Comparison of ENCODE assay signal across 1 cellular context in the genomic region with DNA sequence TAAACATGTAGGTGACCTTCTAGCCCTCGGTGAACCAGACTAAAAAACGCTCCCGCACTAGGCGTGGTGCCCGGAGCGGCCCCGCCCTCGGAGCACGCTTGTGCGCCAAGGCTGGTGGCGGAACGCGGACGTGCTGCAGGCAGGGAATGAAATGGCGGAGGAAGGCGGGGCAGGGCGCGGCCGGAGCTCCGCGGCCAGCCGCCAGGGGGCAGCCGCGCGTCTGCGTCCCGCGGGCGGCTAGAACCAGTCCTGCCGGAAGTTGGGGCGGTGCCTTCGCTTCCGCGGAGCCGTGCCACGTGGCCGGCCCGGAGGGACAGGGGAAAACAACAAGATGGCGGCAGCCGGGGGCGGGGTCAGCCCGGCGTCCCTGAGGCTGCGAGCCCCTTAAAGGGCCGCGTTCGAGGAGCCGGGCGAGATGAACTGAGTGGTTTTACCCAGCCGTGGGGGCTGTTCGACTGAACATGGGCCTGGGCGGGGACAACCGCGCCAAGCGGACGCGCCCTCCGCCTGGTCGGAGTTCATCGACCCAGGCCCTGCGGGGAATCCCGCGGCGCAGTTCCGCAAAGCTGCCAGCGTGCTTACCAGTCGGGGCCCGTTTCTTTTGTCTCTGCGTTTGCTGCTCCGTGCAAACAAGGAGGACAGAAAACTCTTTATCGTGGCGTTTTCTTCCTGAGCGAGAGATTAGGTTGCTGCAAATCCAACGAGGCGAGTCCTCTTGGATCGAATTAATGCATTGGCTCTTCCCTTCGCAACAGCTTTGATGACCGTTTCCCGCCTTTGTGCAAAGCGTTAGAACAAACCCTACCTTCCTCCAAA.
TF ChIP-seq lines count a peak whose summit lies in the region.

No MANE protein-coding gene starts in this region.

TF ChIP-seq in HepG2, 621 proteins besides CTCF, POLR2A, EP300 and RAD21 (continued from another document and continues in another):
- TF ChIP-seq ZKSCAN8 (CRISPR knock-in tag; IDR thresholded peaks at IDR 0.05; ENCODE audit: borderline replicate concordance) (peak; percentile 62; the same call in 1 of the 2 replicates), ZNF383 (CRISPR knock-in tag; IDR thresholded peaks at IDR 0.05; ENCODE audit: borderline replicate concordance) (peak; percentile 70), XRCC5 (optimal IDR thresholded peaks at IDR 0.05; ENCODE audit: low read length) (peak; percentile 94), KDM5A (IDR thresholded peaks at IDR 0.05; ENCODE audit: borderline replicate concordance, low read length) (no peak), PCBP1 (IDR thresholded peaks at IDR 0.05; ENCODE audit: borderline replicate concordance, low read depth, low read length) (no peak; the same call in 1 of the 2 replicates), TBL1XR1 (IDR thresholded peaks at IDR 0.05; ENCODE audit: borderline replicate concordance, low read length, partially characterized antibody) (no peak), NCOA5 (CRISPR knock-in tag; IDR thresholded peaks at IDR 0.05) (no peak), RORA (CRISPR knock-in tag; IDR thresholded peaks at IDR 0.05) (no peak), KLF15 (CRISPR knock-in tag; IDR thresholded peaks at IDR 0.05; ENCODE audit: borderline replicate concordance) (peak; percentile 76; the same call in 1 of the 2 replicates), ZNF101 (CRISPR knock-in tag; IDR thresholded peaks at IDR 0.05; ENCODE audit: borderline replicate concordance, low read depth) (peak; percentile 55; the same call in 1 of the 2 replicates), IRF2 (CRISPR knock-in tag; IDR thresholded peaks at IDR 0.05) (peak; percentile 89; the same call in 1 of the 2 replicates), CREB1 (IDR thresholded peaks at IDR 0.05) (no peak), CREB1 (CRISPR knock-in tag; IDR thresholded peaks at IDR 0.05) (peak; percentile 44; the same call in 1 of the 2 replicates), HDAC6 (IDR thresholded peaks at IDR 0.05; ENCODE audit: low read depth, low read length) (no peak), CEBPG (CRISPR knock-in tag; IDR thresholded peaks at IDR 0.05) (no peak; the same call in 1 of the 2 replicates), CENPT (CRISPR knock-in tag; IDR thresholded peaks at IDR 0.05; ENCODE audit: low read depth) (no peak), MTF2 (CRISPR knock-in tag; IDR thresholded peaks at IDR 0.05; ENCODE audit: borderline replicate concordance) (peak; percentile 95), SNAI1 (CRISPR knock-in tag; IDR thresholded peaks at IDR 0.05; ENCODE audit: borderline replicate concordance) (peak; percentile 58; the same call in 1 of the 2 replicates), GABPB1 (CRISPR knock-in tag; IDR thresholded peaks at IDR 0.05) (peak; percentile 96), MZF1 (CRISPR knock-in tag; IDR thresholded peaks at IDR 0.05; ENCODE audit: borderline replicate concordance) (no peak), PAX8 (CRISPR knock-in tag; IDR thresholded peaks at IDR 0.05; ENCODE audit: borderline replicate concordance) (0 out of 2 replicates have a peak, but pooled peaks have one; percentile 28), ZZZ3 (CRISPR knock-in tag; IDR thresholded peaks at IDR 0.05; ENCODE audit: borderline replicate concordance) (0 out of 2 replicates have a peak, but pooled peaks have one; percentile 54), REL (CRISPR knock-in tag; conservative IDR thresholded peaks at IDR 0.05) (0 out of 2 replicates have a peak, but pooled peaks have one; percentile 38), PRPF4 (IDR thresholded peaks at IDR 0.05; ENCODE audit: low read depth, low read length, poor library complexity, severe bottlenecking) (no peak), MXI1 (IDR thresholded peaks at IDR 0.05; ENCODE audit: borderline replicate concordance, low read depth, low read length) (peak; percentile 98), ARHGAP35 (CRISPR knock-in tag; IDR thresholded peaks at IDR 0.05; ENCODE audit: borderline replicate concordance) (peak; percentile 44; the same call in 1 of the 2 replicates), SP4 (CRISPR knock-in tag; IDR thresholded peaks at IDR 0.05) (peak; percentile 98), SMARCC2 (IDR thresholded peaks at IDR 0.05) (no peak), ZNF331 (CRISPR knock-in tag; IDR thresholded peaks at IDR 0.05) (peak; percentile 72), ZMYM4 (CRISPR knock-in tag; IDR thresholded peaks at IDR 0.05) (peak; percentile 99), TP53 (CRISPR knock-in tag; conservative IDR thresholded peaks at IDR 0.05) (0 out of 2 replicates have a peak, but pooled peaks have one; percentile 32), TCF7 (IDR thresholded peaks at IDR 0.05; ENCODE audit: low read depth) (no peak), PHF20 (CRISPR knock-in tag; IDR thresholded peaks at IDR 0.05) (peak; percentile 53; the same call in 1 of the 2 replicates), ZNF773 (CRISPR knock-in tag; IDR thresholded peaks at IDR 0.05; ENCODE audit: borderline replicate concordance) (no peak; the same call in 1 of the 2 replicates), AKAP8 (CRISPR knock-in tag; IDR thresholded peaks at IDR 0.05) (peak; percentile 86; the same call in 1 of the 2 replicates)
- TF ChIP-seq, protein P1, sequence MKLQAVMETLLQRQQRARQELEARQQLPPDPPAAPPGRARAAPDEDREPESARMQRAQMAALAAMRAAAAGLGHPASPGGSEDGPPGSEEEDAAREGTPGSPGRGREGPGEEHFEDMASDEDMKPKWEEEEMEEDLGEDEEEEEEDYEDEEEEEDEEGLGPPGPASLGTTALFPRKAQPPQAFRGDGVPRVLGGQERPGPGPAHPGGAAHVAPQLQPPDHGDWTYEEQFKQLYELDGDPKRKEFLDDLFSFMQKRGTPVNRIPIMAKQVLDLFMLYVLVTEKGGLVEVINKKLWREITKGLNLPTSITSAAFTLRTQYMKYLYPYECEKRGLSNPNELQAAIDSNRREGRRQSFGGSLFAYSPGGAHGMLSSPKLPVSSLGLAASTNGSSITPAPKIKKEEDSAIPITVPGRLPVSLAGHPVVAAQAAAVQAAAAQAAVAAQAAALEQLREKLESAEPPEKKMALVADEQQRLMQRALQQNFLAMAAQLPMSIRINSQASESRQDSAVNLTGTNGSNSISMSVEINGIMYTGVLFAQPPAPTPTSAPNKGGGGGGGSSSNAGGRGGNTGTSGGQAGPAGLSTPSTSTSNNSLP (IDR thresholded peaks at IDR 0.05; ENCODE audit: low read depth, low read length): peak; percentile 17
- TF ChIP-seq, protein P2, sequence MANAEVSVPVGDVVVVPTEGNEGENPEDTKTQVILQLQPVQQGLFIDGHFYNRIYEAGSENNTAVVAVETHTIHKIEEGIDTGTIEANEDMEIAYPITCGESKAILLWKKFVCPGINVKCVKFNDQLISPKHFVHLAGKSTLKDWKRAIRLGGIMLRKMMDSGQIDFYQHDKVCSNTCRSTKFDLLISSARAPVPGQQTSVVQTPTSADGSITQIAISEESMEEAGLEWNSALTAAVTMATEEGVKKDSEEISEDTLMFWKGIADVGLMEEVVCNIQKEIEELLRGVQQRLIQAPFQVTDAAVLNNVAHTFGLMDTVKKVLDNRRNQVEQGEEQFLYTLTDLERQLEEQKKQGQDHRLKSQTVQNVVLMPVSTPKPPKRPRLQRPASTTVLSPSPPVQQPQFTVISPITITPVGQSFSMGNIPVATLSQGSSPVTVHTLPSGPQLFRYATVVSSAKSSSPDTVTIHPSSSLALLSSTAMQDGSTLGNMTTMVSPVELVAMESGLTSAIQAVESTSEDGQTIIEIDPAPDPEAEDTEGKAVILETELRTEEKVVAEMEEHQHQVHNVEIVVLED (CRISPR knock-in tag; IDR thresholded peaks at IDR 0.05; ENCODE audit: borderline replicate concordance): peak; percentile 93
- TF ChIP-seq, protein P3, sequence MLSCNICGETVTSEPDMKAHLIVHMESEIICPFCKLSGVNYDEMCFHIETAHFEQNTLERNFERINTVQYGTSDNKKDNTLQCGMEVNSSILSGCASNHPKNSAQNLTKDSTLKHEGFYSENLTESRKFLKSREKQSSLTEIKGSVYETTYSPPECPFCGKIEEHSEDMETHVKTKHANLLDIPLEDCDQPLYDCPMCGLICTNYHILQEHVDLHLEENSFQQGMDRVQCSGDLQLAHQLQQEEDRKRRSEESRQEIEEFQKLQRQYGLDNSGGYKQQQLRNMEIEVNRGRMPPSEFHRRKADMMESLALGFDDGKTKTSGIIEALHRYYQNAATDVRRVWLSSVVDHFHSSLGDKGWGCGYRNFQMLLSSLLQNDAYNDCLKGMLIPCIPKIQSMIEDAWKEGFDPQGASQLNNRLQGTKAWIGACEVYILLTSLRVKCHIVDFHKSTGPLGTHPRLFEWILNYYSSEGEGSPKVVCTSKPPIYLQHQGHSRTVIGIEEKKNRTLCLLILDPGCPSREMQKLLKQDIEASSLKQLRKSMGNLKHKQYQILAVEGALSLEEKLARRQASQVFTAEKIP (CRISPR knock-in tag; IDR thresholded peaks at IDR 0.05; ENCODE audit: borderline replicate concordance): no peak
- TF ChIP-seq, protein P4, sequence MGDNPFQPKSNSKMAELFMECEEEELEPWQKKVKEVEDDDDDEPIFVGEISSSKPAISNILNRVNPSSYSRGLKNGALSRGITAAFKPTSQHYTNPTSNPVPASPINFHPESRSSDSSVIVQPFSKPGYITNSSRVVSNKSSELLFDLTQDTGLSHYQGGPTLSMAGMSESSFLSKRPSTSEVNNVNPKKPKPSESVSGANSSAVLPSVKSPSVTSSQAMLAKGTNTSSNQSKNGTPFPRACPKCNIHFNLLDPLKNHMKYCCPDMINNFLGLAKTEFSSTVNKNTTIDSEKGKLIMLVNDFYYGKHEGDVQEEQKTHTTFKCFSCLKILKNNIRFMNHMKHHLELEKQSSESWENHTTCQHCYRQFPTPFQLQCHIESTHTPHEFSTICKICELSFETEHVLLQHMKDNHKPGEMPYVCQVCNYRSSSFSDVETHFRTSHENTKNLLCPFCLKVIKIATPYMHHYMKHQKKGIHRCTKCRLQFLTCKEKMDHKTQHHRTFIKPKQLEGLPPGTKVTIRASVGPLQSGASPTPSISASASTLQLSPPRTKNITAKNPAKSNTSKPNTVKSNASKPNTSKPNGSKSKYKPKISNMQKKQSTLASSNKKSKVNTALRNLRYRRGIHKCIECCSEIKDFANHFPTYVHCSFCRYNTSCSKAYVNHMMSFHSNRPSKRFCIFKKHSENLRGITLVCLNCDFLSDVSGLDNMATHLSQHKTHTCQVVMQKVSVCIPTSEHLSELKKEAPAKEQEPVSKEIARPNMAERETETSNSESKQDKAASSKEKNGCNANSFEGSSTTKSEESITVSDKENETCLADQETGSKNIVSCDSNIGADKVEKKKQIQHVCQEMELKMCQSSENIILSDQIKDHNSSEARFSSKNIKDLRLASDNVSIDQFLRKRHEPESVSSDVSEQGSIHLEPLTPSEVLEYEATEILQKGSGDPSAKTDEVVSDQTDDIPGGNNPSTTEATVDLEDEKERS (CRISPR knock-in tag; IDR thresholded peaks at IDR 0.05): no peak
- TF ChIP-seq, protein P5, sequence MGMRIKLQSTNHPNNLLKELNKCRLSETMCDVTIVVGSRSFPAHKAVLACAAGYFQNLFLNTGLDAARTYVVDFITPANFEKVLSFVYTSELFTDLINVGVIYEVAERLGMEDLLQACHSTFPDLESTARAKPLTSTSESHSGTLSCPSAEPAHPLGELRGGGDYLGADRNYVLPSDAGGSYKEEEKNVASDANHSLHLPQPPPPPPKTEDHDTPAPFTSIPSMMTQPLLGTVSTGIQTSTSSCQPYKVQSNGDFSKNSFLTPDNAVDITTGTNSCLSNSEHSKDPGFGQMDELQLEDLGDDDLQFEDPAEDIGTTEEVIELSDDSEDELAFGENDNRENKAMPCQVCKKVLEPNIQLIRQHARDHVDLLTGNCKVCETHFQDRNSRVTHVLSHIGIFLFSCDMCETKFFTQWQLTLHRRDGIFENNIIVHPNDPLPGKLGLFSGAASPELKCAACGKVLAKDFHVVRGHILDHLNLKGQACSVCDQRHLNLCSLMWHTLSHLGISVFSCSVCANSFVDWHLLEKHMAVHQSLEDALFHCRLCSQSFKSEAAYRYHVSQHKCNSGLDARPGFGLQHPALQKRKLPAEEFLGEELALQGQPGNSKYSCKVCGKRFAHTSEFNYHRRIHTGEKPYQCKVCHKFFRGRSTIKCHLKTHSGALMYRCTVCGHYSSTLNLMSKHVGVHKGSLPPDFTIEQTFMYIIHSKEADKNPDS (CRISPR knock-in tag; IDR thresholded peaks at IDR 0.05): peak; percentile 95
- TF ChIP-seq, protein P6, sequence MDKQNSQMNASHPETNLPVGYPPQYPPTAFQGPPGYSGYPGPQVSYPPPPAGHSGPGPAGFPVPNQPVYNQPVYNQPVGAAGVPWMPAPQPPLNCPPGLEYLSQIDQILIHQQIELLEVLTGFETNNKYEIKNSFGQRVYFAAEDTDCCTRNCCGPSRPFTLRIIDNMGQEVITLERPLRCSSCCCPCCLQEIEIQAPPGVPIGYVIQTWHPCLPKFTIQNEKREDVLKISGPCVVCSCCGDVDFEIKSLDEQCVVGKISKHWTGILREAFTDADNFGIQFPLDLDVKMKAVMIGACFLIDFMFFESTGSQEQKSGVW (CRISPR knock-in tag; IDR thresholded peaks at IDR 0.05; ENCODE audit: borderline replicate concordance): no peak
- TF ChIP-seq, protein P7, sequence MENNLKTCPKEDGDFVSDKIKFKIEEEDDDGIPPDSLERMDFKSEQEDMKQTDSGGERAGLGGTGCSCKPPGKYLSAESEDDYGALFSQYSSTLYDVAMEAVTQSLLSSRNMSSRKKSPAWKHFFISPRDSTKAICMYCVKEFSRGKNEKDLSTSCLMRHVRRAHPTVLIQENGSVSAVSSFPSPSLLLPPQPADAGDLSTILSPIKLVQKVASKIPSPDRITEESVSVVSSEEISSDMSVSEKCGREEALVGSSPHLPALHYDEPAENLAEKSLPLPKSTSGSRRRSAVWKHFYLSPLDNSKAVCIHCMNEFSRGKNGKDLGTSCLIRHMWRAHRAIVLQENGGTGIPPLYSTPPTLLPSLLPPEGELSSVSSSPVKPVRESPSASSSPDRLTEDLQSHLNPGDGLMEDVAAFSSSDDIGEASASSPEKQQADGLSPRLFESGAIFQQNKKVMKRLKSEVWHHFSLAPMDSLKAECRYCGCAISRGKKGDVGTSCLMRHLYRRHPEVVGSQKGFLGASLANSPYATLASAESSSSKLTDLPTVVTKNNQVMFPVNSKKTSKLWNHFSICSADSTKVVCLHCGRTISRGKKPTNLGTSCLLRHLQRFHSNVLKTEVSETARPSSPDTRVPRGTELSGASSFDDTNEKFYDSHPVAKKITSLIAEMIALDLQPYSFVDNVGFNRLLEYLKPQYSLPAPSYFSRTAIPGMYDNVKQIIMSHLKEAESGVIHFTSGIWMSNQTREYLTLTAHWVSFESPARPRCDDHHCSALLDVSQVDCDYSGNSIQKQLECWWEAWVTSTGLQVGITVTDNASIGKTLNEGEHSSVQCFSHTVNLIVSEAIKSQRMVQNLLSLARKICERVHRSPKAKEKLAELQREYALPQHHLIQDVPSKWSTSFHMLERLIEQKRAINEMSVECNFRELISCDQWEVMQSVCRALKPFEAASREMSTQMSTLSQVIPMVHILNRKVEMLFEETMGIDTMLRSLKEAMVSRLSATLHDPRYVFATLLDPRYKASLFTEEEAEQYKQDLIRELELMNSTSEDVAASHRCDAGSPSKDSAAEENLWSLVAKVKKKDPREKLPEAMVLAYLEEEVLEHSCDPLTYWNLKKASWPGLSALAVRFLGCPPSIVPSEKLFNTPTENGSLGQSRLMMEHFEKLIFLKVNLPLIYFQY (CRISPR knock-in tag; IDR thresholded peaks at IDR 0.05; ENCODE audit: borderline replicate concordance): peak; percentile 95
